Comparison of ENCODE assay signal across 23 cellular contexts in genomic region chr5:9835121-9835770, GRCh38.
DNase-seq lines count a peak whose midpoint lies in the region; ATAC-seq and TF ChIP-seq lines count a peak whose summit lies in the region.
"Had no signal": no experiment of that assay in that cellular context is flagged by ENCODE, and none has a peak within 500 bp of the region (broad histone marks: within the 10 kb centered on the region; RNA-seq: fewer than 3 reads in every experiment).

No MANE protein-coding gene starts in this region.

- H3K18ac ChIP-seq in mesendoderm (ENCODE audit: low read length): peak overlapping the region; percentile 35

- H3K4me1 ChIP-seq in GM23338 (ENCODE audit: insufficient read depth): peaks cover 38% of the 10 kb centered on the region; the same call in 1 of the 2 replicates
- H3K4me1 ChIP-seq in mesendoderm (ENCODE audit: control insufficient read depth, low read depth, low read length): peaks cover 18% of the 10 kb centered on the region
- H3K4me1 ChIP-seq in upper lobe of left lung: no peaks in the 10 kb centered on the region
- no peaks in the 10 kb centered on the region for H3K4me1 ChIP-seq in CD8-positive, alpha-beta memory T cell (ENCODE audit: insufficient read depth, low read length)
- H3K4me1 ChIP-seq: vagina had no signal

- H2BK5ac ChIP-seq in mesendoderm (ENCODE audit: low read length): peak overlapping the region; percentile 94

- peak overlapping the region; percentile 57; the same call in 1 of the 2 replicates for H2AFZ ChIP-seq in GM23338
- H2AFZ ChIP-seq: GM23248 had no signal

- no peaks in the 10 kb centered on the region for H3K79me1 ChIP-seq in mesendoderm (ENCODE audit: low read length)

- TF ChIP-seq EP300 in upper lobe of left lung (IDR thresholded peaks at IDR 0.05): no peak

- in situ Hi-C loops in SK-MEL-5 (cut with HindIII; ENCODE audit: low pct_unique_long_range_greater_than_20kb, low sequenced_read_pairs): no loop called here

- H3K4me1 Mint-ChIP-seq in GM23338: peaks cover 46% of the 10 kb centered on the region
- no peaks in the 10 kb centered on the region for H3K4me1 Mint-ChIP-seq in CD8-positive, alpha-beta memory T cell
- H3K4me1 Mint-ChIP-seq: activated naive CD8-positive, alpha-beta T cell treated with anti-CD3 and anti-CD28 coated beads, Interleukin-2, amount 10 ng/mL, durations not matched to agents 7 days and 5 days; activated T-helper 17 cell treated with anti-CD3 and anti-CD28 coated beads, Interleukin-2, amount 50 U/mL, for 72 hours had no signal

- no peaks in the 10 kb centered on the region for H3K36me3 ChIP-seq in GM23338 (ENCODE audit: insufficient read depth)
- H3K36me3 ChIP-seq in mesendoderm (ENCODE audit: control insufficient read depth, insufficient read depth, low read length): no peaks in the 10 kb centered on the region
- no peaks in the 10 kb centered on the region for H3K36me3 ChIP-seq in upper lobe of left lung
- H3K36me3 ChIP-seq in CD8-positive, alpha-beta memory T cell (ENCODE audit: insufficient read depth, low read length): no peaks in the 10 kb centered on the region
- H3K36me3 ChIP-seq: vagina had no signal

- H2AK5ac ChIP-seq in mesendoderm (ENCODE audit: low read length): no peak overlapping the region

- DNase-seq in AG04450 (ENCODE audit: low read depth, low spot score) (no peak), GM23338 (ENCODE audit: low spot score) (peak; percentile 37), SK-MEL-5 (ENCODE audit: low read depth, low spot score) (peak; percentile 20), mesendoderm (peak; percentile 85), upper lobe of left lung (no peak)
- no peak for DNase-seq in CD8-positive, alpha-beta memory T cell
- DNase-seq in stimulated activated CD4-positive, alpha-beta T cell treated with anti-CD3 and anti-CD28 coated beads, Interleukin-2, amount 100 ng/mL, for 48 hours: no peak
- DNase-seq: ACHN; activated CD4-positive, alpha-beta T cell treated with anti-CD3 and anti-CD28 coated beads for 4 hours; activated naive CD8-positive, alpha-beta T cell treated with anti-CD3 and anti-CD28 coated beads, Interleukin-2, amount 10 ng/mL, durations not matched to agents 7 days and 5 days; GM23248; islet precursor cell; NCI-H1694; NCI-H226; stimulated activated CD8-positive, alpha-beta memory T cell treated with anti-CD3 and anti-CD28 coated beads, Interleukin-4, amount 100 ng/mL, for 48 hours; substantia nigra had no signal

- H4K20me1 ChIP-seq in GM23338 (replicated peaks; ENCODE audit: insufficient read depth): no peaks in the 10 kb centered on the region

- no peaks in the 10 kb centered on the region for H3K36me3 Mint-ChIP-seq in GM23338 (ENCODE audit: low read depth)
- H3K36me3 Mint-ChIP-seq in CD8-positive, alpha-beta memory T cell: peaks cover 0 to 1% (median 0%) of the 10 kb centered on the region in 3 donors
- H3K36me3 Mint-ChIP-seq: activated naive CD8-positive, alpha-beta T cell treated with anti-CD3 and anti-CD28 coated beads, Interleukin-2, amount 10 ng/mL, durations not matched to agents 7 days and 5 days; brain had no signal

- no peak for TF ChIP-seq POLR2A in upper lobe of left lung (IDR thresholded peaks at IDR 0.05)

- POLR2A ChIA-PET in AG04450 (lab: Yijun Ruan, JAX): no interaction called here
- POLR2A ChIA-PET in CD8-positive, alpha-beta memory T cell (lab: Charles Lee): no interaction called here

- no peak overlapping the region for H3K4me3 Mint-ChIP-seq in GM23338
- H3K4me3 Mint-ChIP-seq in CD8-positive, alpha-beta memory T cell: no peak overlapping the region
- H3K4me3 Mint-ChIP-seq: activated naive CD8-positive, alpha-beta T cell treated with anti-CD3 and anti-CD28 coated beads, Interleukin-2, amount 10 ng/mL, durations not matched to agents 7 days and 5 days; activated T-helper 17 cell treated with anti-CD3 and anti-CD28 coated beads, Interleukin-2, amount 50 U/mL, for 72 hours; dendritic cell treated with granulocyte-macrophage colony-stimulating factor and Interleukin-4, amounts not matched to agents 40 ng/mL and 50 ng/mL, for 4 days had no signal

- H3K9me3 ChIP-seq in AG04450 (ENCODE audit: control insufficient read depth, insufficient read depth, low read length) (no peaks in the 10 kb centered on the region), upper lobe of left lung (no peaks in the 10 kb centered on the region)
- no peaks in the 10 kb centered on the region for H3K9me3 ChIP-seq in CD8-positive, alpha-beta memory T cell (ENCODE audit: low read length)
- H3K9me3 ChIP-seq: vagina had no signal

- CTCF ChIA-PET in AG04450 (lab: Charles Lee): no interaction called here
- CTCF ChIA-PET in CD8-positive, alpha-beta memory T cell (lab: Charles Lee): no interaction called here

- TF ChIP-seq CTCF in AG04450 (IDR thresholded peaks at IDR 0.05; ENCODE audit: low read depth, low read length): 0 out of 2 replicates have a peak, but pooled peaks have one; percentile 2
- peak; percentile 49 to 50; a peak in 3 of 4 replicates for TF ChIP-seq CTCF in GM23338 (conservative IDR thresholded peaks at IDR 0.05; ENCODE audit: low read depth in 2 of 2)
- TF ChIP-seq CTCF in upper lobe of left lung (IDR thresholded peaks at IDR 0.05): no peak

- no peak overlapping the region for H4K8ac ChIP-seq in mesendoderm (ENCODE audit: low read depth, low read length)

- no peaks in the 10 kb centered on the region for H3K27me3 ChIP-seq in AG04450 (ENCODE audit: control insufficient read depth, insufficient read depth, low read length)
- no peaks in the 10 kb centered on the region for H3K27me3 ChIP-seq in GM23338 (ENCODE audit: insufficient read depth)
- H3K27me3 ChIP-seq in mesendoderm (ENCODE audit: insufficient read depth, low read length, poor library complexity): no peaks in the 10 kb centered on the region
- H3K27me3 ChIP-seq in upper lobe of left lung: no peaks in the 10 kb centered on the region
- no peaks in the 10 kb centered on the region for H3K27me3 ChIP-seq in CD8-positive, alpha-beta memory T cell (ENCODE audit: insufficient read depth, low read length, poor library complexity, severe bottlenecking)
- H3K27me3 ChIP-seq: vagina had no signal

- H3K27ac ChIP-seq in AG04450 (ENCODE audit: low read depth, low read length) (no peak overlapping the region), GM23338 (ENCODE audit: low read depth) (no peak overlapping the region), mesendoderm (ENCODE audit: low read depth, low read length) (peak overlapping the region; percentile 52), upper lobe of left lung (no peak overlapping the region)
- H3K27ac ChIP-seq in CD8-positive, alpha-beta memory T cell (ENCODE audit: low read depth, low read length): no peak overlapping the region
- H3K27ac ChIP-seq: GM23248, vagina had no signal

- no peak overlapping the region for H4K5ac ChIP-seq in mesendoderm (ENCODE audit: low read length)

- H3K79me2 ChIP-seq in GM23338 (replicated peaks; ENCODE audit: insufficient read depth) (no peaks in the 10 kb centered on the region), mesendoderm (ENCODE audit: control insufficient read depth, insufficient read depth, low read length) (no peaks in the 10 kb centered on the region)

- no peaks in the 10 kb centered on the region for H3F3A ChIP-seq in GM23338 (replicated peaks; ENCODE audit: low read depth)

- peak overlapping the region; percentile 48 for H3K9ac ChIP-seq in mesendoderm (ENCODE audit: low read length)
- H3K9ac ChIP-seq: GM23248 had no signal

- H3K4ac ChIP-seq in mesendoderm (ENCODE audit: low read depth, low read length): peak overlapping the region; percentile 6

- peak overlapping the region; percentile 52 for H3K23ac ChIP-seq in mesendoderm (ENCODE audit: low read length)

- peaks cover 2% of the 10 kb centered on the region for H3K27me3 Mint-ChIP-seq in GM23338 (ENCODE audit: insufficient read depth, low read depth, poor library complexity)
- H3K27me3 Mint-ChIP-seq in CD8-positive, alpha-beta memory T cell: no peaks in the 10 kb centered on the region
- H3K27me3 Mint-ChIP-seq: activated naive CD8-positive, alpha-beta T cell treated with anti-CD3 and anti-CD28 coated beads, Interleukin-2, amount 10 ng/mL, durations not matched to agents 7 days and 5 days; dendritic cell treated with granulocyte-macrophage colony-stimulating factor and Interleukin-4, amounts not matched to agents 40 ng/mL and 50 ng/mL, for 4 days had no signal

- H3K9me2 ChIP-seq in GM23338 (ENCODE audit: insufficient read depth): no peaks in the 10 kb centered on the region

- no peak overlapping the region for H3K4me2 ChIP-seq in GM23338
- H3K4me2 ChIP-seq in mesendoderm (ENCODE audit: low read length): no peak overlapping the region

- no peak overlapping the region for H2BK15ac ChIP-seq in mesendoderm (replicated peaks; ENCODE audit: low read depth)

- H3K27ac Mint-ChIP-seq in GM23338: peak overlapping the region; percentile 45; the same call in 1 of the 2 replicates
- no peak overlapping the region for H3K27ac Mint-ChIP-seq in CD8-positive, alpha-beta memory T cell
- H3K27ac Mint-ChIP-seq: activated naive CD8-positive, alpha-beta T cell treated with anti-CD3 and anti-CD28 coated beads, Interleukin-2, amount 10 ng/mL, durations not matched to agents 7 days and 5 days; activated T-helper 17 cell treated with anti-CD3 and anti-CD28 coated beads, Interleukin-2, amount 50 U/mL, for 72 hours; dendritic cell treated with granulocyte-macrophage colony-stimulating factor and Interleukin-4, amounts not matched to agents 40 ng/mL and 50 ng/mL, for 4 days had no signal

- ATAC-seq in GM23338 (peak; percentile 57), GM18517 (IDR thresholded peaks at IDR 0.05; ENCODE audit: unreplicated experiment) (no peak), upper lobe of left lung (ENCODE audit: low FRiP score in 2 of 2) (no peak)
- ATAC-seq: activated T-helper 17 cell treated with anti-CD3 and anti-CD28 coated beads, Interleukin-2, amount 50 U/mL, for 72 hours; Right ventricle myocardium inferior had no signal

- H3K4me3 ChIP-seq in AG04450 (ENCODE audit: low read depth, low read length) (no peak overlapping the region), GM23338 (no peak overlapping the region), mesendoderm (ENCODE audit: low read length) (no peak overlapping the region), upper lobe of left lung (no peak overlapping the region)
- no peak overlapping the region for H3K4me3 ChIP-seq in CD8-positive, alpha-beta memory T cell (ENCODE audit: low read length)
- H3K4me3 ChIP-seq: GM23248, lung, vagina had no signal

- peak overlapping the region; percentile 81 for H3K56ac ChIP-seq in mesendoderm (ENCODE audit: low read length)

- no CpG with 5 or more reads among the region's 3 CpGs for WGBS in mesendoderm (ENCODE audit: extremely low coverage, insufficient coverage, low lambda C conversion rate)
- 48 to 81% methylated on average over 3 of the region's 3 CpGs for WGBS in upper lobe of left lung, 2 donors

- no peaks in the 10 kb centered on the region for H3K9me3 Mint-ChIP-seq in GM23338
- H3K9me3 Mint-ChIP-seq in CD8-positive, alpha-beta memory T cell: peaks cover 0 to 7% (median 2%) of the 10 kb centered on the region in 5 donors
- H3K9me3 Mint-ChIP-seq: dendritic cell treated with granulocyte-macrophage colony-stimulating factor and Interleukin-4, amounts not matched to agents 40 ng/mL and 50 ng/mL, for 4 days had no signal

- no peak overlapping the region for H2BK120ac ChIP-seq in mesendoderm (ENCODE audit: low read depth, low read length)

Comparison
In these comparisons a context has a peak if more than half of its experiments do, and no peak if none do; other contexts are left out.
1. DNase-seq: peak in GM23338 (single experiment), SK-MEL-5 (single experiment) and mesendoderm (single experiment); none in AG04450 (single experiment), upper lobe of left lung (0 of 2), CD8-positive, alpha-beta memory T cell (0 of 5) and stimulated activated CD4-positive, alpha-beta T cell treated with anti-CD3 and anti-CD28 coated beads, Interleukin-2, amount 100 ng/mL, for 48 hours (0 of 2).
2. CTCF ChIP-seq: peak in AG04450 (single experiment) and GM23338 (2 of 2); none in upper lobe of left lung (0 of 6).